ENCODE assay signal across 24 cellular contexts in the genomic region with DNA sequence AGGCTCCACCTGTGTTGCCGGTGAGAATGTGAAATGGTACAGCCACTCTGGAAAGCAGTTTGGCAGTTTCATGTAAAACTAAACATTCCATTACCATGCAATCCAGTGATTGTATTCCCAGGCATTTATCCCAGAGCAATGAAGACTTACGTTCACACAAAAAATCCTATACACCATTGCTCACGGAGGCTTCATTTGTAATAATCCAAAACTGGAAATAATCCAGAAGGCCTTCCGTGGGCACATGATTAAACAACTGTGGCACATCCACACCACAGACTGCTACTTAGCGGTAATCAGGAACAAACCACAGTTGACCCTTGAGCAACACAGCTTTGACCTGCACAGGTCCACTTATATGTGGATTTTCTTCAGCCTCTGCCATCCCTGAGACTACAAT.
"Had no signal": no experiment of that assay in that cellular context is flagged by ENCODE, and none has a peak within 500 bp of the region (broad histone marks: within the 10 kb centered on the region; RNA-seq: fewer than 3 reads in every experiment).

No MANE protein-coding gene starts in this region.

- H3K4me1 ChIP-seq: prostate gland, spleen, suprapubic skin, tibial artery, uterus had no signal

- H3K9me3 ChIP-seq: left ventricle myocardium inferior, ovary, prostate gland, spleen, suprapubic skin, thoracic aorta, tibial artery, uterus had no signal

- H3K27ac ChIP-seq: left ventricle myocardium inferior, ovary, prostate gland, spleen, suprapubic skin, thoracic aorta, tibial artery, uterus had no signal

- DNase-seq: hypothalamus; immature natural killer cell; kidney; left colon; left ventricle myocardium inferior; midbrain; mucosa of descending colon; naive thymus-derived CD4-positive, alpha-beta T cell; ovary; retina; right cardiac atrium; small intestine; spleen; stimulated activated CD4-positive, alpha-beta T cell treated with anti-CD3 and anti-CD28 coated beads, Interleukin-4, amount 100 ng/mL, for 24 hours; stimulated activated naive CD4-positive, alpha-beta T cell; tibial artery; uterus had no signal

- H3K27me3 ChIP-seq: ovary, suprapubic skin, tibial artery, uterus had no signal

- ATAC-seq: left colon; mucosa of descending colon; naive thymus-derived CD4-positive, alpha-beta T cell; natural killer cell treated with Interleukin-12 subunit alpha and Interleukin-12 subunit beta and Interleukin-15 and Interleukin-18, amount 100 ng/mL, for 72 hours; right cardiac atrium; sciatic nerve; stimulated activated effector memory CD8-positive, alpha-beta T cell treated with anti-CD3 and anti-CD28 coated beads, Interleukin-12 subunit alpha, Interleukin-12 subunit beta, amount 100 ng/mL, for 72 hours had no signal

- H3K36me3 ChIP-seq: left ventricle myocardium inferior, ovary, prostate gland, spleen, suprapubic skin, thoracic aorta, tibial artery, uterus had no signal

- H3K4me3 ChIP-seq: left ventricle myocardium inferior, lung, mucosa of descending colon, ovary, prostate gland, spleen, suprapubic skin, thoracic aorta, tibial artery, uterus had no signal
